14 cellular contexts compared by ENCODE assay signal in genomic region chr15:49858076-49858475, GRCh38.
DNase-seq lines count a peak whose midpoint lies in the region; ATAC-seq and TF ChIP-seq lines count a peak whose summit lies in the region.
"Had no signal": no experiment of that assay in that cellular context is flagged by ENCODE, and none has a peak within 500 bp of the region (broad histone marks: within the 10 kb centered on the region; RNA-seq: fewer than 3 reads in every experiment).

No MANE protein-coding gene starts in this region.

- H3K36me3 Mint-ChIP-seq in nephron (ENCODE audit: low read depth) (no peaks in the 10 kb centered on the region), natural killer cell (peaks cover 10% of the 10 kb centered on the region)
- H3K36me3 Mint-ChIP-seq: CD8-positive, alpha-beta T cell had no signal

- no peak overlapping the region for H3K4me3 Mint-ChIP-seq in nephron
- no peak overlapping the region for H3K4me3 Mint-ChIP-seq in natural killer cell
- H3K4me3 Mint-ChIP-seq: CD8-positive, alpha-beta T cell had no signal

- peak overlapping the region in 2 of 3 experiments; percentile 26 to 54 for H3K27ac Mint-ChIP-seq in nephron
- H3K27ac Mint-ChIP-seq in natural killer cell: peak overlapping the region in 1 of 2 donors; percentile 7
- H3K27ac Mint-ChIP-seq: CD8-positive, alpha-beta T cell had no signal

- TF ChIP-seq POLR2A in uterus (IDR thresholded peaks at IDR 0.05): no peak

- peak overlapping the region; percentile 84 for H3K9ac ChIP-seq in adipocyte (ENCODE audit: low read length)
- H3K9ac ChIP-seq: BLaER1 had no signal

- peaks cover 35% of the 10 kb centered on the region for H3K4me1 Mint-ChIP-seq in nephron
- peaks cover 0 to 5% of the 10 kb centered on the region in 2 donors for H3K4me1 Mint-ChIP-seq in natural killer cell

- no peaks in the 10 kb centered on the region for H3K27me3 ChIP-seq in adipocyte (replicated peaks; ENCODE audit: control insufficient read depth, insufficient read depth, low read length)
- H3K27me3 ChIP-seq in uterus: no peaks in the 10 kb centered on the region
- H3K27me3 ChIP-seq: BLaER1 had no signal

- TF ChIP-seq CTCF in AG10803 (conservative IDR thresholded peaks at IDR 0.05; ENCODE audit: low read length) (no peak), nephron (IDR thresholded peaks at IDR 0.05; ENCODE audit: unreplicated experiment in 3 of 3) (no peak), uterus (IDR thresholded peaks at IDR 0.05) (no peak), natural killer cell (IDR thresholded peaks at IDR 0.05) (no peak)

- H3K4me3 ChIP-seq in AG10803 (ENCODE audit: low read length): no peak overlapping the region
- peak overlapping the region; percentile 55 for H3K4me3 ChIP-seq in adipocyte (ENCODE audit: low read length)
- H3K4me3 ChIP-seq in uterus: no peak overlapping the region
- H3K4me3 ChIP-seq: BLaER1, HAP-1 had no signal

- H3K9me3 Mint-ChIP-seq in nephron (peaks cover 3% of the 10 kb centered on the region), natural killer cell (no peaks in the 10 kb centered on the region)
- H3K9me3 Mint-ChIP-seq: CD8-positive, alpha-beta T cell had no signal

- ATAC-seq in HG03045 (IDR thresholded peaks at IDR 0.05; ENCODE audit: unreplicated experiment) (no peak), natural killer cell (no peak)
- ATAC-seq: CD8-positive, alpha-beta T cell had no signal

- peak overlapping the region; percentile 69 to 77 for H3K27ac ChIP-seq in uterus
- H3K27ac ChIP-seq: BLaER1 had no signal

- intact Hi-C loops in uterus (cut with DNase I; ENCODE audit: low total_unique reads): no loop called here
- intact Hi-C loops in natural killer cell (cut with micrococcal nuclease): no loop called here

- DNase-seq in AG10803 (ENCODE audit: low read depth): peak; percentile 20
- DNase-seq in adipocyte (ENCODE audit: low read depth): no peak
- DNase-seq in uterus: no peak
- DNase-seq in activated T-cell treated with anti-CD3 and anti-CD28 coated beads for 4 hours: no peak
- no peak for DNase-seq in natural killer cell
- DNase-seq: ACHN; Calu3; CD8-positive, alpha-beta T cell; DMS79 treated with DMSO at 0.1 percent for 48 hours; GF-D8 had no signal

- H3K36me3 ChIP-seq in adipocyte (ENCODE audit: control insufficient read depth, insufficient read depth, low read length, severe bottlenecking) (no peaks in the 10 kb centered on the region), uterus (no peaks in the 10 kb centered on the region)
- H3K36me3 ChIP-seq: BLaER1, HAP-1 had no signal

- H3K9me3 ChIP-seq in adipocyte (ENCODE audit: control insufficient read depth, low read length): no peaks in the 10 kb centered on the region
- no peaks in the 10 kb centered on the region for H3K9me3 ChIP-seq in uterus
- H3K9me3 ChIP-seq: BLaER1, HAP-1 had no signal

- H3K4me1 ChIP-seq in adipocyte (ENCODE audit: control insufficient read depth, insufficient read depth, low read length) (peaks cover 76% of the 10 kb centered on the region), uterus (peaks cover 0 to 8% of the 10 kb centered on the region in 2 donors)
- H3K4me1 ChIP-seq: BLaER1, HAP-1 had no signal

- no peaks in the 10 kb centered on the region for H3K27me3 Mint-ChIP-seq in nephron (ENCODE audit: low read depth)
- no peaks in the 10 kb centered on the region for H3K27me3 Mint-ChIP-seq in natural killer cell (ENCODE audit: low read depth in 2 of 2)
